ENCODE assay signal across 8 cellular contexts in the genomic region with DNA sequence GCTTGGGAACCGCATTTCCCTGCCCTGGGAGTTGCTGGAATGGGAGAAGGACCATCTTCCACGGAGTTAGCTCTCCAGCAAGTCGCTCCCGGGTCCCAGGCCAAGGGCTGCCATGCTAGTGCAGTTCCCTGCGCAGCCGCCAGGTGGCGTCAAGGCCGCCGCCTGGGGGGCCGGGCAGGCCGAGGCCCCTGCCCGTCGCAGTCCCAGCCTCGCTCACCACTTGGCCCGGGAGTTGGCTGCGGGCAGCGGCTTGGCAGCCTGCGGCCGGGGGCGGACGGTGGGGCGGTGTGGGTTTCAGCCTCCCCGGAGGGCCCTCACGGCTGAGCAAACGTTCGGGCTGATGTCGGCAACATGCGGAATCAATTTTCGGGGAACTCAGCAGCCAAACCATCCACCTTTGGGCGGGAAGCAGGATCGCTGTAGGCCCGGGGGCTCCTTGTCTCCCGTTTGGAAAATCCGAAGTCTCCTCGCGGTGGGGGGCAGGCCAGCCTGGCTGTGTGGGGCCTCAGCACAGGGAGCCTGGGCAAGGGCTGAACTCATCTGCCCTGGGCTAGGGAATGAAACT.
DNase-seq lines count a peak whose midpoint lies in the region; ATAC-seq and TF ChIP-seq lines count a peak whose summit lies in the region.

No MANE protein-coding gene starts in this region.

- peaks cover 2% of the 10 kb centered on the region for H3K27me3 ChIP-seq in skeletal muscle satellite cell (ENCODE audit: control insufficient read depth, insufficient read depth, low read length)

- H3K4me2 ChIP-seq in skeletal muscle satellite cell (ENCODE audit: low read length), result peak overlapping the region; percentile 70

- peak overlapping the region; percentile 24; the same call in 1 of the 2 replicates for H3K4me3 ChIP-seq in AG10803 (ENCODE audit: low read length)
- H3K4me3 ChIP-seq in fibroblast of villous mesenchyme (ENCODE audit: low read depth, low read length), result no peak overlapping the region
- no peak overlapping the region for H3K4me3 ChIP-seq in skeletal muscle satellite cell (ENCODE audit: low read length)

- no peak for ATAC-seq in HG02571 (IDR thresholded peaks at IDR 0.05; ENCODE audit: unreplicated experiment)

- DNase-seq in AG10803 (ENCODE audit: low read depth) (peak; percentile 43), GM19240 (ENCODE audit: insufficient read length, low spot score) (peak; percentile 14), OCI-M1 (lab: John Stamatoyannopoulos, UW) (peak; percentile 47), fibroblast of villous mesenchyme (ENCODE audit: low read depth) (no peak), GOT3 (lab: John Stamatoyannopoulos, UW) (no peak), SHP77 treated with DMSO at 0.1 percent for 48 hours (lab: John Stamatoyannopoulos, UW) (no peak)

- TF ChIP-seq CTCF in AG10803 (conservative IDR thresholded peaks at IDR 0.05; ENCODE audit: low read length) (peak; percentile 75), fibroblast of villous mesenchyme (IDR thresholded peaks at IDR 0.05; ENCODE audit: insufficient read depth, low read depth, low read length) (peak; percentile 74)

- H3K36me3 ChIP-seq in skeletal muscle satellite cell (ENCODE audit: insufficient read depth, low read length), result no peaks in the 10 kb centered on the region

- peaks cover 2% of the 10 kb centered on the region for H3K9me3 ChIP-seq in skeletal muscle satellite cell (replicated peaks; ENCODE audit: low read length)

- H3K4me1 ChIP-seq in skeletal muscle satellite cell (ENCODE audit: control insufficient read depth, insufficient read depth, low read length), result no peaks in the 10 kb centered on the region

- no peak overlapping the region for H3K9ac ChIP-seq in skeletal muscle satellite cell (ENCODE audit: low read depth, low read length)

Comparison
In these comparisons a context has a peak if more than half of its experiments do, and no peak if none do; other contexts are left out.
1. DNase-seq: peak in AG10803 (single experiment), GM19240 (single experiment) and OCI-M1 (single experiment); none in fibroblast of villous mesenchyme (single experiment), GOT3 (single experiment) and SHP77 treated with DMSO at 0.1 percent for 48 hours (single experiment).